10 cellular contexts compared by ENCODE assay signal in the genomic region with DNA sequence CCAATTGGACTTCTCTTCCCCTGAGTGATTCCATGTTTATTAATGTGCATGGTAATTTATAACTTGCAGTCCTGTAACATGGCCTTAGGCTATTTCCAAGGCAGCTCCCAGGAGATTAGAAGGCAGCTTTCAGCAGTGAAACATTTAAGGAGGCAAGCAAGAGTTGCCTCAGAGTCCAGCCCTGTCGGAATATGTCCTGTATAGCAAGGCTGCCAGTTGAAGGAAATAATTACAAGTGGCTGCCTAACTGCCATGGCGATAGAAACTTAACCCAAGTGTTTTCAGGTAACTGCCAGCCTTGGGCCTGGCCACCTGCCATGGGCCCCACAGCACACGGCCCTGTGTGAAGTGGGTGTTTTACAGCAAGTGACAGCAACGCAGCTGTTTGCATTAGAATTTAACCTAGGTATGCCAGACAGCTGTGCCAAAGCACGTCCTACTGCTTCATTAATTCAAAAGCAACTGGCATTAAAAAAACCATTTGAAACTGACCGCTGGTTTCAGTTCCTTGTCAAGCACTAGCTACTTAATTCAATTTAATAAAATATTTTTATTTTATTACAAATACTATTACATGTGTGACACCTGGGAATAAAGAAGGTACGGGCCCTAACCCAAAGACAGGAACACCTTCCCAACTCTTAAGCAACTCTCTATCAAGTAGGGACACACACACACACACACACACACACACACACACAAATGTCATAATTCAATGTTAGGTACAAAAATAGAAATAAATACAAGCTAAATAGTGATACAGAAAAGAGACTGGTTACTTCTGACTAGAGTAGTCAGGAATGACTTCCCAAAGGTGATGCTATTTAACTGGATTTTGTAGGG.
DNase-seq lines count a peak whose midpoint lies in the region; ATAC-seq and TF ChIP-seq lines count a peak whose summit lies in the region.
"Had no signal": no experiment of that assay in that cellular context is flagged by ENCODE, and none has a peak within 500 bp of the region (broad histone marks: within the 10 kb centered on the region; RNA-seq: fewer than 3 reads in every experiment).

No MANE protein-coding gene starts in this region.

- no peaks in the 10 kb centered on the region for H3K4me1 Mint-ChIP-seq in Calu3 (ENCODE audit: low read depth, unreplicated experiment)
- H3K4me1 Mint-ChIP-seq: immature natural killer cell had no signal

- no TSS peak for BruUV-seq in Calu3 (replicated peaks; lab: Mats Ljungman, UMichigan)

- no peaks in the 10 kb centered on the region for H4K20me1 ChIP-seq in osteoblast (ENCODE audit: insufficient read depth, low read length)

- ATAC-seq in GM18867 (IDR thresholded peaks at IDR 0.05; ENCODE audit: unreplicated experiment) (peak; percentile 94), HG03442 (IDR thresholded peaks at IDR 0.05; ENCODE audit: unreplicated experiment) (peak; percentile 62)
- ATAC-seq: activated T-cell treated with anti-CD3 and anti-CD28 coated beads, Interleukin-2, amount 50 U/mL, for 4 hours had no signal

- no peak overlapping the region for H3K27ac ChIP-seq in osteoblast (ENCODE audit: low read depth, low read length)
- H3K27ac ChIP-seq in testis, result no peak overlapping the region

- DNase-seq in T1000 (lab: John Stamatoyannopoulos, UW), result peak; percentile 37
- DNase-seq in osteoblast (ENCODE audit: insufficient read length, low spot score, missing footprints), result no peak
- DNase-seq in stimulated activated CD4-positive, alpha-beta T cell treated with anti-CD3 and anti-CD28 coated beads, Interleukin-2, amount 100 ng/mL, for 24 hours, result no peak
- DNase-seq in A172 (ENCODE audit: low spot score), result no peak
- DNase-seq in testis, result no peak
- no peak for DNase-seq in Calu3
- DNase-seq: activated T-cell treated with anti-CD3 and anti-CD28 coated beads, Interleukin-2, amount 50 U/mL, for 4 hours; immature natural killer cell had no signal

- no peak overlapping the region for H3K4me3 Mint-ChIP-seq in Calu3 (ENCODE audit: low read depth, unreplicated experiment)
- H3K4me3 Mint-ChIP-seq: activated T-cell treated with anti-CD3 and anti-CD28 coated beads, Interleukin-2, amount 50 U/mL, for 4 hours; immature natural killer cell had no signal

- H3K9me3 ChIP-seq in osteoblast (ENCODE audit: low read depth, low read length) (no peaks in the 10 kb centered on the region), testis (no peaks in the 10 kb centered on the region)

- no peaks in the 10 kb centered on the region for H3K4me1 ChIP-seq in osteoblast (ENCODE audit: insufficient read depth, low read length)
- no peaks in the 10 kb centered on the region for H3K4me1 ChIP-seq in testis

- no peaks in the 10 kb centered on the region for H3K27me3 Mint-ChIP-seq in Calu3 (ENCODE audit: unreplicated experiment)

- H3K4me3 ChIP-seq in osteoblast (ENCODE audit: insufficient read depth, low read length) (no peak overlapping the region), testis (no peak overlapping the region)

- no peaks in the 10 kb centered on the region for H3K36me3 ChIP-seq in osteoblast (ENCODE audit: insufficient read depth, low read length)
- H3K36me3 ChIP-seq in testis (ENCODE audit: low read depth, missing control alignments), result no peaks in the 10 kb centered on the region

- H3K4me2 ChIP-seq in osteoblast (ENCODE audit: insufficient read depth, low read length), result no peak overlapping the region

- no peak overlapping the region for H3K27ac Mint-ChIP-seq in Calu3 (ENCODE audit: unreplicated experiment)
- H3K27ac Mint-ChIP-seq: immature natural killer cell had no signal

- no peak for TF ChIP-seq POLR2A in testis (IDR thresholded peaks at IDR 0.05)

- 77 to 81% methylated on average over 6 to 7 of the region's 7 CpGs for WGBS in testis, 2 donors

- no peaks in the 10 kb centered on the region for H3K27me3 ChIP-seq in osteoblast (ENCODE audit: insufficient read depth, low read length)
- H3K27me3 ChIP-seq in testis, result no peaks in the 10 kb centered on the region

- TF ChIP-seq CTCF in osteoblast (IDR thresholded peaks at IDR 0.05; ENCODE audit: extremely low read depth, low read depth, low read length) (no peak), testis (IDR thresholded peaks at IDR 0.05) (no peak), Calu3 (IDR thresholded peaks at IDR 0.05; ENCODE audit: unreplicated experiment) (no peak)

- CTCF ChIA-PET in Calu3 (lab: Charles Lee), result no interaction called here

- no peaks in the 10 kb centered on the region for H3K79me2 ChIP-seq in osteoblast (ENCODE audit: insufficient read depth, low read length)

- H3K9me3 Mint-ChIP-seq in Calu3 (ENCODE audit: low read depth, unreplicated experiment), result no peaks in the 10 kb centered on the region
- H3K9me3 Mint-ChIP-seq: activated T-cell treated with anti-CD3 and anti-CD28 coated beads, Interleukin-2, amount 50 U/mL, for 4 hours; immature natural killer cell had no signal

- intact Hi-C loops in testis (cut with DNase I; ENCODE audit: low total_unique reads), result no loop called here
- intact Hi-C loops in Calu3 (cut with micrococcal nuclease; ENCODE audit: unreplicated experiment), result no loop called here

- H2AFZ ChIP-seq in osteoblast (ENCODE audit: low read length), result peak overlapping the region; percentile 74

- H3K36me3 Mint-ChIP-seq in Calu3 (ENCODE audit: insufficient read depth, unreplicated experiment), result no peaks in the 10 kb centered on the region
- H3K36me3 Mint-ChIP-seq: immature natural killer cell had no signal
